Comparison of ENCODE assay signal across 26 cellular contexts in the genomic region with DNA sequence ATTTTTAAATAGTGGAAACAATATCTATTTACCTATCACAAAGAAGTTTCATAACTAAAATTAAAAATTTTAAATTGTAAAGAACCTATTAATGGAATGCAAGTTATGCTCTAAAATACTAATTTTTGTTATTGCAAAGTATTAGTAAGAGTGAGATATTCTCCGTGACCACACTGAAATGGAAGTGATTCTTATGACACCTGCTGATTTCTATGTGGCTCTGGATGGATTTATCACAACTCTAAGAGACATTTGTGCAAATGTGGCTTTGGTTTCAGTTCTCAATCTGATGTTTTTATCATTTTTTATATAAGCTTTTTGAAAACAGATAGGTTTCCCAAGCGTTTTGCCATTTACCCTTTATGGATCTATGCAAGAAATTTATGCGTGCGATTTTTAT.
"Had no signal": no experiment of that assay in that cellular context is flagged by ENCODE, and none has a peak within 500 bp of the region (broad histone marks: within the 10 kb centered on the region; RNA-seq: fewer than 3 reads in every experiment).

No MANE protein-coding gene starts in this region.

- H3K4me1 Mint-ChIP-seq: activated B cell treated with CpG ODN at 0.5 μM for 24 hours; activated CD4-positive, alpha-beta T cell treated with anti-CD3 and anti-CD28 coated beads for 36 hours; activated naive CD8-positive, alpha-beta T cell treated with anti-CD3 and anti-CD28 coated beads for 36 hours; activated T-helper 17 cell treated with anti-CD3 and anti-CD28 coated beads, Interleukin-2, amount 50 U/mL, for 72 hours; naive thymus-derived CD8-positive, alpha-beta T cell; stimulated activated naive B cell treated with anti-CD40 and anti-IgM and Interleukin-4, amounts not matched to agents 10 μg/mL and 1 μg/mL and 100 μg/mL, for 72 hours had no signal

- H3K4me3 Mint-ChIP-seq: activated B cell treated with CpG ODN at 0.5 μM for 24 hours; activated CD4-positive, alpha-beta T cell treated with anti-CD3 and anti-CD28 coated beads for 36 hours; activated naive CD8-positive, alpha-beta T cell treated with anti-CD3 and anti-CD28 coated beads for 36 hours; activated T-cell treated with anti-CD3 and anti-CD28 coated beads, Interleukin-2, amount 50 U/mL, for 24 hours; activated T-helper 17 cell treated with anti-CD3 and anti-CD28 coated beads, Interleukin-2, amount 50 U/mL, for 72 hours; effector memory CD8-positive, alpha-beta T cell; mesothelial cell of epicardium; naive thymus-derived CD8-positive, alpha-beta T cell; neural progenitor cell; stimulated activated naive B cell treated with anti-CD40 and anti-IgM and Interleukin-4, amounts not matched to agents 10 μg/mL and 1 μg/mL and 100 μg/mL, for 72 hours had no signal

- H3K4me1 ChIP-seq: colonic mucosa, gastrocnemius medialis, neural progenitor cell, transverse colon had no signal

- H3K9me3 ChIP-seq: colonic mucosa, gastrocnemius medialis, transverse colon had no signal

- H3K27me3 ChIP-seq: colonic mucosa, dorsolateral prefrontal cortex, gastrocnemius medialis, neural progenitor cell, transverse colon had no signal

- H3K9ac ChIP-seq: neural progenitor cell had no signal

- H3K27me3 Mint-ChIP-seq: activated B cell treated with CpG ODN at 0.5 μM for 24 hours; activated CD4-positive, alpha-beta T cell treated with anti-CD3 and anti-CD28 coated beads for 36 hours; activated naive CD8-positive, alpha-beta T cell treated with anti-CD3 and anti-CD28 coated beads for 36 hours; activated T-cell treated with anti-CD3 and anti-CD28 coated beads, Interleukin-2, amount 50 U/mL, for 24 hours; activated T-helper 17 cell treated with anti-CD3 and anti-CD28 coated beads, Interleukin-2, amount 50 U/mL, for 72 hours; effector memory CD8-positive, alpha-beta T cell; naive thymus-derived CD8-positive, alpha-beta T cell; stimulated activated naive B cell treated with anti-CD40 and anti-IgM and Interleukin-4, amounts not matched to agents 10 μg/mL and 1 μg/mL and 100 μg/mL, for 72 hours had no signal

- H3K36me3 ChIP-seq: colonic mucosa, gastrocnemius medialis, neural progenitor cell, transverse colon had no signal

- H2AFZ ChIP-seq: neural progenitor cell had no signal

- H3K36me3 Mint-ChIP-seq: activated naive CD8-positive, alpha-beta T cell treated with anti-CD3 and anti-CD28 coated beads for 36 hours; mesothelial cell of epicardium; naive thymus-derived CD8-positive, alpha-beta T cell; neural progenitor cell; stimulated activated naive B cell treated with anti-CD40 and anti-IgM and Interleukin-4, amounts not matched to agents 10 μg/mL and 1 μg/mL and 100 μg/mL, for 72 hours had no signal

- ATAC-seq: activated CD4-positive, alpha-beta T cell treated with anti-CD3 and anti-CD28 coated beads for 36 hours; activated T-helper 17 cell treated with anti-CD3 and anti-CD28 coated beads, Interleukin-2, amount 50 U/mL, for 72 hours; effector memory CD8-positive, alpha-beta T cell; esophagus mucosa; gastrocnemius medialis; left ventricle myocardium superior; naive thymus-derived CD8-positive, alpha-beta T cell; sciatic nerve; stimulated activated naive B cell treated with anti-CD40 and anti-IgM and Interleukin-4, amounts not matched to agents 10 μg/mL and 1 μg/mL and 100 μg/mL, for 72 hours had no signal

- H3K27ac Mint-ChIP-seq: activated B cell treated with CpG ODN at 0.5 μM for 24 hours; activated CD4-positive, alpha-beta T cell treated with anti-CD3 and anti-CD28 coated beads for 36 hours; activated naive CD8-positive, alpha-beta T cell treated with anti-CD3 and anti-CD28 coated beads for 36 hours; activated T-cell treated with anti-CD3 and anti-CD28 coated beads, Interleukin-2, amount 50 U/mL, for 24 hours; activated T-helper 17 cell treated with anti-CD3 and anti-CD28 coated beads, Interleukin-2, amount 50 U/mL, for 72 hours; effector memory CD8-positive, alpha-beta T cell; mesothelial cell of epicardium; naive thymus-derived CD8-positive, alpha-beta T cell; neural progenitor cell; stimulated activated naive B cell treated with anti-CD40 and anti-IgM and Interleukin-4, amounts not matched to agents 10 μg/mL and 1 μg/mL and 100 μg/mL, for 72 hours had no signal

- DNase-seq: activated B cell treated with CpG ODN at 0.5 μM for 24 hours; activated CD4-positive, alpha-beta T cell treated with anti-CD3 and anti-CD28 coated beads for 36 hours; activated CD4-positive, alpha-beta T cell treated with anti-CD3 and anti-CD28 coated beads, Interleukin-2, amount 50 U/mL, for 4 hours; activated CD8-positive, alpha-beta memory T cell treated with anti-CD3 and anti-CD28 coated beads for 24 hours; activated CD8-positive, alpha-beta memory T cell treated with anti-CD3 and anti-CD28 coated beads, Interleukin-2, amount 50 U/mL, for 4 hours; activated naive CD8-positive, alpha-beta T cell treated with anti-CD3 and anti-CD28 coated beads for 36 hours; activated T-cell treated with anti-CD3 and anti-CD28 coated beads, Interleukin-2, amount 50 U/mL, for 24 hours; colonic mucosa; dorsolateral prefrontal cortex; effector memory CD8-positive, alpha-beta T cell; gastrocnemius medialis; head of caudate nucleus; hypothalamus; left ventricle myocardium superior; mammary epithelial cell; naive thymus-derived CD8-positive, alpha-beta T cell; posterior cingulate gyrus; small intestine; stimulated activated CD4-positive, alpha-beta T cell treated with anti-CD3 and anti-CD28 coated beads, Interleukin-2, amount 100 ng/mL, for 24 hours; stimulated activated naive B cell treated with anti-CD40 and anti-IgM and Interleukin-4, amounts not matched to agents 10 μg/mL and 1 μg/mL and 100 μg/mL, for 72 hours; transverse colon had no signal

- H3K4me2 ChIP-seq: neural progenitor cell had no signal

- H3K4me3 ChIP-seq: colonic mucosa, dorsolateral prefrontal cortex, gastrocnemius medialis, neural progenitor cell, transverse colon had no signal

- H3K27ac ChIP-seq: colonic mucosa, gastrocnemius medialis, neural progenitor cell, transverse colon had no signal

- H3K9me3 Mint-ChIP-seq: mesothelial cell of epicardium; neural progenitor cell; stimulated activated naive B cell treated with anti-CD40 and anti-IgM and Interleukin-4, amounts not matched to agents 10 μg/mL and 1 μg/mL and 100 μg/mL, for 72 hours had no signal
